Comparison of ENCODE assay signal across 21 cellular contexts in the genomic region with DNA sequence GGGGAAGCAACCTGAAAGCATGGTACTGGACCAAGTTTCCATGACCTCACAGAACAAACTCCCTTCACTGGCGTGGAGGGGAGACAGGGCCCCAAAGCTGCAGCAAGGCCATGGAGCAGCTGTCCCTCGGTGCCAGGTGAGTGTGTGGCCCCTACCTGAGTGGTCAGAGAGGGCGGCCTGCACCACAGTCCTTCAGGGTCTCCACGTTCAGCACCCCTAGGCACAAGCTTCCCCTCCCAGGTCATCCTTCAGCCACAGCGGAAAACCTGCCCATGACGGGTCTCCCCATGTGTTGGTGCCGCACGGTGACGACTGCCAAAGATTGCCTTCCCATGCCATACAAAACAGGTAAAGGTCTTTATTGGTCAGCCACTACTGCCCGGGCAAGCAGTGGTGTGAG.
"Had no signal": no experiment of that assay in that cellular context is flagged by ENCODE, and none has a peak within 500 bp of the region (broad histone marks: within the 10 kb centered on the region; RNA-seq: fewer than 3 reads in every experiment).

No MANE protein-coding gene starts in this region.

- H3K4me3 ChIP-seq: esophagus squamous epithelium, lower lobe of right lung, mucosa of descending colon, psoas muscle, spleen, tibial nerve had no signal

- H3K4me1 ChIP-seq: esophagus squamous epithelium, parathyroid adenoma, psoas muscle had no signal

- H3K27ac ChIP-seq: brain microvascular endothelial cell, esophagus squamous epithelium, lower lobe of right lung, parathyroid adenoma, psoas muscle, spleen, tibial nerve had no signal

- H3K27me3 Mint-ChIP-seq: activated CD4-positive, alpha-beta T cell treated with anti-CD3 and anti-CD28 coated beads for 36 hours; activated naive CD4-positive, alpha-beta T cell treated with anti-CD3 and anti-CD28 coated beads, Interleukin-2, amount 10 ng/mL, durations not matched to agents 7 days and 5 days; activated naive CD8-positive, alpha-beta T cell treated with anti-CD3 and anti-CD28 coated beads, Interleukin-2, amount 10 ng/mL, durations not matched to agents 7 days and 5 days; natural killer cell treated with Interleukin-12 subunit alpha and Interleukin-12 subunit beta and Interleukin-15 and Interleukin-18, amount 100 ng/mL, for 72 hours had no signal

- H3K36me3 Mint-ChIP-seq: activated naive CD4-positive, alpha-beta T cell treated with anti-CD3 and anti-CD28 coated beads, Interleukin-2, amount 10 ng/mL, durations not matched to agents 7 days and 5 days; activated naive CD8-positive, alpha-beta T cell treated with anti-CD3 and anti-CD28 coated beads, Interleukin-2, amount 10 ng/mL, durations not matched to agents 7 days and 5 days; natural killer cell treated with Interleukin-12 subunit alpha and Interleukin-12 subunit beta and Interleukin-15 and Interleukin-18, amount 100 ng/mL, for 72 hours had no signal

- H2AFZ ChIP-seq: parathyroid adenoma had no signal

- ATAC-seq: activated CD4-positive, alpha-beta T cell treated with anti-CD3 and anti-CD28 coated beads for 36 hours; activated CD8-positive, alpha-beta T cell treated with anti-CD3 and anti-CD28 coated beads, Interleukin-2, amount 10 ng/mL, durations not matched to agents 7 days and 5 days; left lobe of liver; lower lobe of right lung; mucosa of descending colon; natural killer cell treated with Interleukin-12 subunit alpha and Interleukin-12 subunit beta and Interleukin-15 and Interleukin-18, amount 100 ng/mL, for 72 hours; psoas muscle; stimulated activated effector memory CD8-positive, alpha-beta T cell treated with anti-CD3 and anti-CD28 coated beads, Interleukin-12 subunit alpha, Interleukin-12 subunit beta, amount 100 ng/mL, for 72 hours had no signal

- H3K36me3 ChIP-seq: brain microvascular endothelial cell had no signal

- H3K79me2 ChIP-seq: parathyroid adenoma had no signal

- H3K27me3 ChIP-seq: brain microvascular endothelial cell, esophagus squamous epithelium, spleen, tibial nerve had no signal

- H3K4me3 Mint-ChIP-seq: activated CD4-positive, alpha-beta T cell treated with anti-CD3 and anti-CD28 coated beads for 36 hours; activated CD8-positive, alpha-beta T cell treated with anti-CD3 and anti-CD28 coated beads, Interleukin-2, amount 10 ng/mL, durations not matched to agents 7 days and 5 days; activated naive CD4-positive, alpha-beta T cell treated with anti-CD3 and anti-CD28 coated beads, Interleukin-2, amount 10 ng/mL, durations not matched to agents 7 days and 5 days; activated naive CD8-positive, alpha-beta T cell treated with anti-CD3 and anti-CD28 coated beads, Interleukin-2, amount 10 ng/mL, durations not matched to agents 7 days and 5 days; natural killer cell treated with Interleukin-12 subunit alpha and Interleukin-12 subunit beta and Interleukin-15 and Interleukin-18, amount 100 ng/mL, for 72 hours; stimulated activated effector memory CD8-positive, alpha-beta T cell treated with anti-CD3 and anti-CD28 coated beads, Interleukin-12 subunit alpha, Interleukin-12 subunit beta, amount 100 ng/mL, for 72 hours had no signal

- H3K9me3 Mint-ChIP-seq: activated naive CD4-positive, alpha-beta T cell treated with anti-CD3 and anti-CD28 coated beads, Interleukin-2, amount 10 ng/mL, durations not matched to agents 7 days and 5 days; activated naive CD8-positive, alpha-beta T cell treated with anti-CD3 and anti-CD28 coated beads, Interleukin-2, amount 10 ng/mL, durations not matched to agents 7 days and 5 days; natural killer cell treated with Interleukin-12 subunit alpha and Interleukin-12 subunit beta and Interleukin-15 and Interleukin-18, amount 100 ng/mL, for 72 hours; stimulated activated effector memory CD8-positive, alpha-beta T cell treated with anti-CD3 and anti-CD28 coated beads, Interleukin-12 subunit alpha, Interleukin-12 subunit beta, amount 100 ng/mL, for 72 hours had no signal

- H3K9me3 ChIP-seq: esophagus squamous epithelium, lower lobe of right lung, mucosa of descending colon, psoas muscle, spleen, tibial nerve had no signal

- H3K27ac Mint-ChIP-seq: activated CD4-positive, alpha-beta T cell treated with anti-CD3 and anti-CD28 coated beads for 36 hours; activated CD8-positive, alpha-beta T cell treated with anti-CD3 and anti-CD28 coated beads, Interleukin-2, amount 10 ng/mL, durations not matched to agents 7 days and 5 days; activated naive CD4-positive, alpha-beta T cell treated with anti-CD3 and anti-CD28 coated beads, Interleukin-2, amount 10 ng/mL, durations not matched to agents 7 days and 5 days; activated naive CD8-positive, alpha-beta T cell treated with anti-CD3 and anti-CD28 coated beads, Interleukin-2, amount 10 ng/mL, durations not matched to agents 7 days and 5 days; natural killer cell treated with Interleukin-12 subunit alpha and Interleukin-12 subunit beta and Interleukin-15 and Interleukin-18, amount 100 ng/mL, for 72 hours; stimulated activated effector memory CD8-positive, alpha-beta T cell treated with anti-CD3 and anti-CD28 coated beads, Interleukin-12 subunit alpha, Interleukin-12 subunit beta, amount 100 ng/mL, for 72 hours had no signal

- H3K4me1 Mint-ChIP-seq: activated CD4-positive, alpha-beta T cell treated with anti-CD3 and anti-CD28 coated beads for 36 hours; activated naive CD4-positive, alpha-beta T cell treated with anti-CD3 and anti-CD28 coated beads, Interleukin-2, amount 10 ng/mL, durations not matched to agents 7 days and 5 days; activated naive CD8-positive, alpha-beta T cell treated with anti-CD3 and anti-CD28 coated beads, Interleukin-2, amount 10 ng/mL, durations not matched to agents 7 days and 5 days had no signal

- DNase-seq: activated CD4-positive, alpha-beta T cell treated with anti-CD3 and anti-CD28 coated beads for 36 hours; activated CD4-positive, CD25-positive, alpha-beta regulatory T cell; activated CD8-positive, alpha-beta T cell treated with anti-CD3 and anti-CD28 coated beads, Interleukin-2, amount 10 ng/mL, durations not matched to agents 7 days and 5 days; activated gamma-delta T cell; activated naive CD4-positive, alpha-beta T cell treated with anti-CD3 and anti-CD28 coated beads, Interleukin-2, amount 10 ng/mL, durations not matched to agents 7 days and 5 days; activated naive CD8-positive, alpha-beta T cell treated with anti-CD3 and anti-CD28 coated beads, Interleukin-2, amount 10 ng/mL, durations not matched to agents 7 days and 5 days; brain microvascular endothelial cell; caudate nucleus; esophagus squamous epithelium; kidney glomerular epithelial cell; lower lobe of right lung; mesendoderm; mucosa of descending colon; psoas muscle; spleen; T-helper 1 cell had no signal
